Comparison of ENCODE assay signal across 27 cellular contexts in genomic region chr2:4972472-4972871, GRCh38.
"Had no signal": no experiment of that assay in that cellular context is flagged by ENCODE, and none has a peak within 500 bp of the region (broad histone marks: within the 10 kb centered on the region; RNA-seq: fewer than 3 reads in every experiment).

No MANE protein-coding gene starts in this region.

- H3K4me3 ChIP-seq: colonic mucosa, coronary artery, dorsolateral prefrontal cortex, esophagus squamous epithelium, gastrocnemius medialis, gastroesophageal sphincter, heart left ventricle, heart right ventricle had no signal

- H3K4me1 ChIP-seq: colonic mucosa, esophagus squamous epithelium, foreskin keratinocyte, gastrocnemius medialis, gastroesophageal sphincter, heart left ventricle, heart right ventricle had no signal

- ATAC-seq: effector memory CD8-positive, alpha-beta T cell; esophagus mucosa; foreskin keratinocyte; gastrocnemius medialis; gastroesophageal sphincter; heart right ventricle had no signal

- H3K36me3 ChIP-seq: colonic mucosa, esophagus squamous epithelium, gastrocnemius medialis, gastroesophageal sphincter, heart left ventricle, heart right ventricle had no signal

- H3K27ac ChIP-seq: colonic mucosa, coronary artery, dorsolateral prefrontal cortex, epithelial cell of prostate, esophagus squamous epithelium, foreskin keratinocyte, gastrocnemius medialis, gastroesophageal sphincter, heart left ventricle, heart right ventricle had no signal

- DNase-seq: colonic mucosa; cortex of kidney; dermis blood vessel endothelial cell; dorsolateral prefrontal cortex; effector CD4-positive, alpha-beta T cell; effector CD8-positive, alpha-beta T cell; effector memory CD4-positive, alpha-beta T cell; effector memory CD8-positive, alpha-beta T cell; endodermal cell; erythroblast; esophagus squamous epithelium; foreskin fibroblast; foreskin keratinocyte; foreskin melanocyte; gastrocnemius medialis; glutamatergic neuron; head of caudate nucleus; heart left ventricle; heart right ventricle had no signal

- H3K9me3 ChIP-seq: colonic mucosa, esophagus squamous epithelium, gastrocnemius medialis, gastroesophageal sphincter, heart left ventricle, heart right ventricle had no signal

- H3K27me3 ChIP-seq: colonic mucosa, esophagus squamous epithelium, foreskin keratinocyte, gastrocnemius medialis, gastroesophageal sphincter, heart left ventricle had no signal

- FAIRE-seq: colon, endometrium, endothelial cell of umbilical vein, frontal cortex had no signal
